In genomic region chr6:109867970-109868358, GRCh38 we compare ENCODE assay signal across 16 cellular contexts.
A peak's percentile ranks its signal among the peaks of the same experiment; 100 is the strongest.
DNase-seq lines count a peak whose midpoint lies in the region; TF ChIP-seq lines count a peak whose summit lies in the region.
"Had no signal": no experiment of that assay in that cellular context is flagged by ENCODE, and none has a peak within 500 bp of the region (broad histone marks: within the 10 kb centered on the region; RNA-seq: fewer than 3 reads in every experiment).

No MANE protein-coding gene starts in this region.

- POLR2A ChIA-PET in HEK293 (lab: Yijun Ruan, JAX): no interaction called here
- POLR2A ChIA-PET in activated CD4-positive, alpha-beta T cell treated with anti-CD3 and anti-CD28 coated beads, Interleukin-2, amount 10 ng/mL, durations not matched to agents 7 days and 5 days (lab: Charles Lee): no interaction called here

- H3K27ac Mint-ChIP-seq in activated CD4-positive, alpha-beta T cell treated with anti-CD3 and anti-CD28 coated beads, Interleukin-2, amount 10 ng/mL, durations not matched to agents 7 days and 5 days: no peak overlapping the region
- H3K27ac Mint-ChIP-seq: activated naive CD4-positive, alpha-beta T cell treated with anti-CD3 and anti-CD28 coated beads, Interleukin-2, amount 50 U/mL, for 72 hours; natural killer cell; T-helper 2 cell treated with Interferon-gamma antibody and Interleukin-4, amounts not matched to agents 5 μg/mL and 100 μg/mL, for 36 hours had no signal

- H3K4me3 ChIP-seq in HEK293 (ENCODE audit: low read depth, low read length) (no peak overlapping the region), thyroid gland (replicated peaks in 1 of 3) (no peak overlapping the region)
- H3K4me3 ChIP-seq: upper lobe of right lung had no signal

- no peaks in the 10 kb centered on the region for H3K36me3 Mint-ChIP-seq in activated CD4-positive, alpha-beta T cell treated with anti-CD3 and anti-CD28 coated beads, Interleukin-2, amount 10 ng/mL, durations not matched to agents 7 days and 5 days (ENCODE audit: low read depth)
- H3K36me3 Mint-ChIP-seq: activated naive CD4-positive, alpha-beta T cell treated with anti-CD3 and anti-CD28 coated beads, Interleukin-2, amount 50 U/mL, for 72 hours; natural killer cell had no signal

- H3K4me1 ChIP-seq in HEK293 (ENCODE audit: control insufficient read depth, insufficient read depth, low read length) (no peaks in the 10 kb centered on the region), thyroid gland (peaks cover 10 to 33% of the 10 kb centered on the region in 2 donors)

- H3K27me3 ChIP-seq in thyroid gland: no peaks in the 10 kb centered on the region
- H3K27me3 ChIP-seq: upper lobe of right lung had no signal

- no peak overlapping the region for H3K4me3 Mint-ChIP-seq in activated CD4-positive, alpha-beta T cell treated with anti-CD3 and anti-CD28 coated beads, Interleukin-2, amount 10 ng/mL, durations not matched to agents 7 days and 5 days
- H3K4me3 Mint-ChIP-seq: central memory CD8-positive, alpha-beta T cell; natural killer cell; T-helper 2 cell treated with Interferon-gamma antibody and Interleukin-4, amounts not matched to agents 5 μg/mL and 100 μg/mL, for 36 hours had no signal

- H3K36me3 ChIP-seq in HEK293 (ENCODE audit: control insufficient read depth in 2 of 2, insufficient read depth in 1 of 2, low read length in 2 of 2) (no peaks in the 10 kb centered on the region), thyroid gland (no peaks in the 10 kb centered on the region)
- H3K36me3 ChIP-seq: upper lobe of right lung had no signal

- no peaks in the 10 kb centered on the region for H3K4me1 Mint-ChIP-seq in activated CD4-positive, alpha-beta T cell treated with anti-CD3 and anti-CD28 coated beads, Interleukin-2, amount 10 ng/mL, durations not matched to agents 7 days and 5 days
- H3K4me1 Mint-ChIP-seq: central memory CD8-positive, alpha-beta T cell; natural killer cell had no signal

- 4% methylated on average over 2 of the region's 2 CpGs for WGBS in thyroid gland, 2 donors

- CTCF ChIA-PET in HEK293 (lab: Yijun Ruan, JAX): interaction anchor here (0.6 to 1.1 kb wide), 4 partner anchors 58 to 312 kb away, joined by 3 to 4 read pairs (median 3); no protein-coding TSS in a partner anchor
- CTCF ChIA-PET in activated CD4-positive, alpha-beta T cell treated with anti-CD3 and anti-CD28 coated beads, Interleukin-2, amount 10 ng/mL, durations not matched to agents 7 days and 5 days (lab: Charles Lee): interaction anchor here (0.6 kb wide), 1 partner anchor 27 kb away, joined by 3 read pairs; no protein-coding TSS in a partner anchor

- no peaks in the 10 kb centered on the region for H3K9me3 Mint-ChIP-seq in activated CD4-positive, alpha-beta T cell treated with anti-CD3 and anti-CD28 coated beads, Interleukin-2, amount 10 ng/mL, durations not matched to agents 7 days and 5 days
- H3K9me3 Mint-ChIP-seq: activated naive CD4-positive, alpha-beta T cell treated with anti-CD3 and anti-CD28 coated beads, Interleukin-2, amount 50 U/mL, for 72 hours; central memory CD8-positive, alpha-beta T cell; natural killer cell; T-helper 2 cell treated with Interferon-gamma antibody and Interleukin-4, amounts not matched to agents 5 μg/mL and 100 μg/mL, for 36 hours had no signal

- H3K27ac ChIP-seq in HEK293 (ENCODE audit: extremely low read depth, low read depth, low read length) (no peak overlapping the region), thyroid gland (peak overlapping the region; percentile 74 to 87 (median 76))
- H3K27ac ChIP-seq: C4-2B, upper lobe of right lung had no signal

- intact Hi-C loops in thyroid gland (cut with DNase I): no loop called here

- DNase-seq in cerebellum (ENCODE audit: low spot score) (peak; percentile 32), kidney glomerular epithelial cell (lab: John Stamatoyannopoulos, UW) (peak; percentile 37), thyroid gland (peak; percentile 67 to 71), superior temporal gyrus (ENCODE audit: extremely low spot score) (no peak), amniotic stem cell (lab: John Stamatoyannopoulos, UW) (no peak)
- DNase-seq in activated CD4-positive, alpha-beta T cell treated with anti-CD3 and anti-CD28 coated beads, Interleukin-2, amount 10 ng/mL, durations not matched to agents 7 days and 5 days: no peak
- DNase-seq: HCEC 1CT; natural killer cell; NCI-H1105 treated with DMSO at 0.1 percent for 48 hours; stimulated activated CD4-positive, alpha-beta T cell treated with anti-CD3 and anti-CD28 coated beads, Interleukin-4, amount 100 ng/mL, for 24 hours; upper lobe of right lung had no signal

- TF ChIP-seq POLR2A in thyroid gland (IDR thresholded peaks at IDR 0.05): no peak

- no peak for TF ChIP-seq CTCF in HEK293 (tag by site-specific recombination; IDR thresholded peaks at IDR 0.05)
- no peak for TF ChIP-seq CTCF in thyroid gland (IDR thresholded peaks at IDR 0.05)

- peaks cover 9% of the 10 kb centered on the region for H3K27me3 Mint-ChIP-seq in activated CD4-positive, alpha-beta T cell treated with anti-CD3 and anti-CD28 coated beads, Interleukin-2, amount 10 ng/mL, durations not matched to agents 7 days and 5 days

- H3K9me3 ChIP-seq in HEK293 (ENCODE audit: control insufficient read depth, insufficient read depth, low read depth, low read length) (no peaks in the 10 kb centered on the region), thyroid gland (no peaks in the 10 kb centered on the region)
- H3K9me3 ChIP-seq: upper lobe of right lung had no signal

TF ChIP-seq in HEK293, 187 proteins besides CTCF, POLR2A, EP300 and RAD21:
- 0 out of 2 replicates have a peak, but pooled peaks have one; percentile 13 for TF ChIP-seq ZNF362 (tag by site-specific recombination; IDR thresholded peaks at IDR 0.05)
- TF ChIP-seq ZNF37A (tag by site-specific recombination; IDR thresholded peaks at IDR 0.05): no peak

Comparison
In these comparisons a context has a peak if more than half of its experiments do, and no peak if none do; other contexts are left out.
1. DNase-seq: peak in cerebellum (single experiment), kidney glomerular epithelial cell (single experiment) and thyroid gland (2 of 2); none in activated CD4-positive, alpha-beta T cell treated with anti-CD3 and anti-CD28 coated beads, Interleukin-2, amount 10 ng/mL, durations not matched to agents 7 days and 5 days (single experiment), superior temporal gyrus (single experiment) and amniotic stem cell (single experiment).